Comparison of ENCODE assay signal across 20 cellular contexts in the genomic region with DNA sequence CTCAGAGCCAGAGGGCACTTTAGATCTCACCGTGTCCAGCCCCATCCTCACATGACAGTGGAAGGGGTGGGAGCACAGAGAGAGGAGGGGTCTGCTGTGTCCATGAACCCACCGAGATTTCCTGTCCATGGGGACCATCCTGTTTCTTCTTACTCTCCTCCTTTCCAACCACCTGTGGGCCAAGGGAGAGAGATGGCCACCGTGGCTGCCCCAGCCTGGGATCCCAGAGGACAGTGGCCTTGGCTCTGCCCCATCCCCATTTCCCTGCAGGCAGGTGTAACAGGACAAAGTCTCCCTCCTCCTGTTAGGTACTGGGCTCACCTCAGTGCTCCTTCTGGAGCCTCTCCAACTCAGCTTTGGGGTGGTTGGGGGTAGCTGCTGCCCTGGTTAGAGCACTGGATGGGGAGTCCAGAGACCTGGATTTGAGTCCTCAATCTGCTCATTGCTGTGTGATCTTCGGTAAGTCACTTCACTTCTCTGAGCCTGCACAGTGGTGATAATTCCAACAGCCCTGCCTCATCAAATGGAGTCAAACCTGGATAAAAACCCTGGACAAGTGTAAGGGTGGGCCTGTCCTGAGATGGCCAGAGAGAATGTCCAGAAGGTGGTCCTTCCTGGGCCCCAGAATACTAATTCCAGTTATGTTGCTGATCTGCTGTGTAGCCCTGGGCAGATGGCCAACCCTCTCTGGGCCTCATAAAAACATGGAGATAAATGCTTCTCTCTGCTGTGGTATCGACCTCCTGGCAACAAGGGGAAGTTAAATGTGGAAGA. TPM values are rescaled to one million over a fixed set of nuclear protein-coding genes. Genes with fewer than 3 reads are reported as not detected.
DNase-seq lines count a peak whose midpoint lies in the region; ATAC-seq and TF ChIP-seq lines count a peak whose summit lies in the region.
"Had no signal": no experiment of that assay in that cellular context is flagged by ENCODE, and none has a peak within 500 bp of the region (broad histone marks: within the 10 kb centered on the region; RNA-seq: fewer than 3 reads in every experiment).

No MANE protein-coding gene starts in this region.

- H3K27ac Mint-ChIP-seq in activated naive CD8-positive, alpha-beta T cell treated with anti-CD3 and anti-CD28 coated beads, Interleukin-2, amount 10 ng/mL, durations not matched to agents 7 days and 5 days: no peak overlapping the region
- H3K27ac Mint-ChIP-seq in activated naive CD8-positive, alpha-beta T cell treated with anti-CD3 and anti-CD28 coated beads for 36 hours: no peak overlapping the region
- no peak overlapping the region for H3K27ac Mint-ChIP-seq in glutamatergic neuron (ENCODE audit: unreplicated experiment)
- H3K27ac Mint-ChIP-seq: CD4-positive, alpha-beta T cell; HFFc6 had no signal

- TF ChIP-seq CTCF in HEK293 (tag by site-specific recombination; IDR thresholded peaks at IDR 0.05): no peak
- TF ChIP-seq CTCF in glutamatergic neuron (IDR thresholded peaks at IDR 0.05; ENCODE audit: partially characterized antibody, unreplicated experiment): no peak

- CTCF ChIA-PET in HEK293 (lab: Yijun Ruan, JAX): interaction anchor here (1.6 kb wide), 2 partner anchors 16 to 305 kb away, joined by 4 to 6 read pairs; no protein-coding TSS in a partner anchor

- no peak overlapping the region for H3K27ac ChIP-seq in HEK293 (ENCODE audit: extremely low read depth, low read depth, low read length)
- H3K27ac ChIP-seq: A549, HL-60 had no signal

- peak; percentile 4 for DNase-seq in activated naive CD8-positive, alpha-beta T cell treated with anti-CD3 and anti-CD28 coated beads, Interleukin-2, amount 10 ng/mL, durations not matched to agents 7 days and 5 days
- DNase-seq in activated naive CD8-positive, alpha-beta T cell treated with anti-CD3 and anti-CD28 coated beads for 36 hours: no peak
- DNase-seq in glutamatergic neuron (no peak), posterior vena cava (ENCODE audit: low spot score) (peak; percentile 59)
- DNase-seq: CD4-positive, alpha-beta T cell; COR-L47; DMS79; HFFc6; KG1; NCI-H1092; NCI-H1436 treated with DMSO at 0.1 percent for 48 hours; NCI-H1930; NCI-H748 treated with DMSO at 0.1 percent for 48 hours; SHP77 had no signal

- no peaks in the 10 kb centered on the region for H3K9me3 Mint-ChIP-seq in activated naive CD8-positive, alpha-beta T cell treated with anti-CD3 and anti-CD28 coated beads, Interleukin-2, amount 10 ng/mL, durations not matched to agents 7 days and 5 days
- no peaks in the 10 kb centered on the region for H3K9me3 Mint-ChIP-seq in activated naive CD8-positive, alpha-beta T cell treated with anti-CD3 and anti-CD28 coated beads for 36 hours
- no peaks in the 10 kb centered on the region for H3K9me3 Mint-ChIP-seq in glutamatergic neuron (ENCODE audit: unreplicated experiment)
- H3K9me3 Mint-ChIP-seq: CD4-positive, alpha-beta T cell; HFFc6 had no signal

- H3K4me3 ChIP-seq in HEK293 (ENCODE audit: low read depth, low read length): no peak overlapping the region
- H3K4me3 ChIP-seq: A549 had no signal

- no peaks in the 10 kb centered on the region for H3K4me1 Mint-ChIP-seq in activated naive CD8-positive, alpha-beta T cell treated with anti-CD3 and anti-CD28 coated beads, Interleukin-2, amount 10 ng/mL, durations not matched to agents 7 days and 5 days
- no peaks in the 10 kb centered on the region for H3K4me1 Mint-ChIP-seq in activated naive CD8-positive, alpha-beta T cell treated with anti-CD3 and anti-CD28 coated beads for 36 hours
- peaks cover 23% of the 10 kb centered on the region for H3K4me1 Mint-ChIP-seq in glutamatergic neuron (ENCODE audit: low read depth, unreplicated experiment)

- H3K9me3 ChIP-seq in HEK293 (ENCODE audit: control insufficient read depth, insufficient read depth, low read depth, low read length): no peaks in the 10 kb centered on the region
- H3K9me3 ChIP-seq: A549 had no signal

- intact Hi-C loops in posterior vena cava (cut with DNase I): loop anchor here in 1 of 2 donors (5.0 kb wide), 1 partner anchor 1001 kb away; no protein-coding TSS in a partner anchor

- ATAC-seq in activated naive CD8-positive, alpha-beta T cell treated with anti-CD3 and anti-CD28 coated beads, Interleukin-2, amount 10 ng/mL, durations not matched to agents 7 days and 5 days (ENCODE audit: low read depth): no peak
- ATAC-seq in GM21381 (IDR thresholded peaks at IDR 0.05; ENCODE audit: unreplicated experiment): no peak
- ATAC-seq in HG03097 (IDR thresholded peaks at IDR 0.05; ENCODE audit: low FRiP score, unreplicated experiment): no peak
- no peak for ATAC-seq in GM18511 (IDR thresholded peaks at IDR 0.05; ENCODE audit: unreplicated experiment)
- ATAC-seq: A549 had no signal

- H3K36me3 Mint-ChIP-seq in activated naive CD8-positive, alpha-beta T cell treated with anti-CD3 and anti-CD28 coated beads, Interleukin-2, amount 10 ng/mL, durations not matched to agents 7 days and 5 days: no peaks in the 10 kb centered on the region
- no peaks in the 10 kb centered on the region for H3K36me3 Mint-ChIP-seq in activated naive CD8-positive, alpha-beta T cell treated with anti-CD3 and anti-CD28 coated beads for 36 hours
- H3K36me3 Mint-ChIP-seq in glutamatergic neuron (ENCODE audit: unreplicated experiment): no peaks in the 10 kb centered on the region

- H3K4me1 ChIP-seq in HEK293 (ENCODE audit: control insufficient read depth, insufficient read depth, low read length): no peaks in the 10 kb centered on the region

- POLR2A ChIA-PET in activated naive CD8-positive, alpha-beta T cell treated with anti-CD3 and anti-CD28 coated beads, Interleukin-2, amount 10 ng/mL, durations not matched to agents 7 days and 5 days (lab: Charles Lee): no interaction called here
- POLR2A ChIA-PET in HEK293 (lab: Yijun Ruan, JAX): no interaction called here

- H3K36me3 ChIP-seq in HEK293 (ENCODE audit: control insufficient read depth in 2 of 2, insufficient read depth in 1 of 2, low read length in 2 of 2): no peaks in the 10 kb centered on the region

- no peaks in the 10 kb centered on the region for H3K27me3 Mint-ChIP-seq in activated naive CD8-positive, alpha-beta T cell treated with anti-CD3 and anti-CD28 coated beads, Interleukin-2, amount 10 ng/mL, durations not matched to agents 7 days and 5 days
- H3K27me3 Mint-ChIP-seq in activated naive CD8-positive, alpha-beta T cell treated with anti-CD3 and anti-CD28 coated beads for 36 hours: no peaks in the 10 kb centered on the region
- H3K27me3 Mint-ChIP-seq in glutamatergic neuron (ENCODE audit: unreplicated experiment): peaks cover 4% of the 10 kb centered on the region

- H3K4me3 Mint-ChIP-seq in activated naive CD8-positive, alpha-beta T cell treated with anti-CD3 and anti-CD28 coated beads, Interleukin-2, amount 10 ng/mL, durations not matched to agents 7 days and 5 days: no peak overlapping the region
- no peak overlapping the region for H3K4me3 Mint-ChIP-seq in activated naive CD8-positive, alpha-beta T cell treated with anti-CD3 and anti-CD28 coated beads for 36 hours
- H3K4me3 Mint-ChIP-seq in glutamatergic neuron (ENCODE audit: unreplicated experiment): peak overlapping the region; percentile 20
- H3K4me3 Mint-ChIP-seq: CD4-positive, alpha-beta T cell; HFFc6 had no signal

TF ChIP-seq in HEK293, 187 proteins besides CTCF, POLR2A, EP300 and RAD21 (continues in another document):
- TF ChIP-seq, protein P1, sequence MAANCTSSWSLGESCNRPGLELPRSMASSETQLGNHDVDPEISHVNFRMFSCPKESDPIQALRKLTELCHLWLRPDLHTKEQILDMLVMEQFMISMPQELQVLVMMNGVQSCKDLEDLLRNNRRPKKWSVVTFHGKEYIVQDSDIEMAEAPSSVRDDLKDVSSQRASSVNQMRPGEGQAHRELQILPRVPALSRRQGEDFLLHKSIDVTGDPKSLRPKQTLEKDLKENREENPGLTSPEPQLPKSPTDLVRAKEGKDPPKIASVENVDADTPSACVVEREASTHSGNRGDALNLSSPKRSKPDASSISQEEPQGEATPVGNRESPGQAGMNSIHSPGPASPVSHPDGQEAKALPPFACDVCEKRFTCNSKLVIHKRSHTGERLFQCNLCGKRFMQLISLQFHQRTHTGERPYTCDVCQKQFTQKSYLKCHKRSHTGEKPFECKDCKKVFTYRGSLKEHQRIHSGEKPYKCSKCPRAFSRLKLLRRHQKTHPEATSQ (tag by site-specific recombination; IDR thresholded peaks at IDR 0.05): no peak
- TF ChIP-seq, protein P2, sequence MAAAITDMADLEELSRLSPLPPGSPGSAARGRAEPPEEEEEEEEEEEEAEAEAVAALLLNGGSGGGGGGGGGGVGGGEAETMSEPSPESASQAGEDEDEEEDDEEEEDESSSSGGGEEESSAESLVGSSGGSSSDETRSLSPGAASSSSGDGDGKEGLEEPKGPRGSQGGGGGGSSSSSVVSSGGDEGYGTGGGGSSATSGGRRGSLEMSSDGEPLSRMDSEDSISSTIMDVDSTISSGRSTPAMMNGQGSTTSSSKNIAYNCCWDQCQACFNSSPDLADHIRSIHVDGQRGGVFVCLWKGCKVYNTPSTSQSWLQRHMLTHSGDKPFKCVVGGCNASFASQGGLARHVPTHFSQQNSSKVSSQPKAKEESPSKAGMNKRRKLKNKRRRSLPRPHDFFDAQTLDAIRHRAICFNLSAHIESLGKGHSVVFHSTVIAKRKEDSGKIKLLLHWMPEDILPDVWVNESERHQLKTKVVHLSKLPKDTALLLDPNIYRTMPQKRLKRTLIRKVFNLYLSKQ (tag by site-specific recombination; IDR thresholded peaks at IDR 0.05; ENCODE audit: borderline replicate concordance): no peak
- peak; percentile 88; the same call in 1 of the 2 replicates for TF ChIP-seq ZNF768 (tag by site-specific recombination; IDR thresholded peaks at IDR 0.05)

RNA-seq across cellular contexts. Expression of a gene that starts 17.9 kb away (rescaled TPM):
- total RNA-seq in activated naive CD8-positive, alpha-beta T cell treated with anti-CD3 and anti-CD28 coated beads, Interleukin-2, amount 10 ng/mL, durations not matched to agents 7 days and 5 days: 10 to 100 TPM; 23.5 to 27.7 TPM
- 10 to 100 TPM; 36.1 to 37.3 TPM for total RNA-seq in activated naive CD8-positive, alpha-beta T cell treated with anti-CD3 and anti-CD28 coated beads for 36 hours
- total RNA-seq in glutamatergic neuron (ENCODE audit: unreplicated experiment) (29.1 TPM), posterior vena cava (10 to 100 TPM; 48.7 to 54.1 TPM)

Comparison
In these comparisons a context has a peak if more than half of its experiments do, and no peak if none do; other contexts are left out.
1. DNase-seq: peak in activated naive CD8-positive, alpha-beta T cell treated with anti-CD3 and anti-CD28 coated beads, Interleukin-2, amount 10 ng/mL, durations not matched to agents 7 days and 5 days (single experiment) and posterior vena cava (single experiment); none in activated naive CD8-positive, alpha-beta T cell treated with anti-CD3 and anti-CD28 coated beads for 36 hours (single experiment) and glutamatergic neuron (single experiment).